ENCODE assay signal across 24 cellular contexts in genomic region chr17:69452664-69453260, GRCh38.
"Had no signal": no experiment of that assay in that cellular context is flagged by ENCODE, and none has a peak within 500 bp of the region (broad histone marks: within the 10 kb centered on the region; RNA-seq: fewer than 3 reads in every experiment).

No MANE protein-coding gene starts in this region.

- H3K9me3 ChIP-seq: body of pancreas, sigmoid colon, thyroid gland had no signal

- H3K27me3 Mint-ChIP-seq: activated CD4-positive, alpha-beta T cell treated with anti-CD3 and anti-CD28 coated beads, Interleukin-2, amount 10 ng/mL, durations not matched to agents 7 days and 5 days; dendritic cell treated with granulocyte-macrophage colony-stimulating factor and Interleukin-4, amounts not matched to agents 40 ng/mL and 50 ng/mL, for 4 days; memory B cell; naive B cell had no signal

- H3K27me3 ChIP-seq: body of pancreas, sigmoid colon, thyroid gland had no signal

- H3K4me3 ChIP-seq: body of pancreas, sigmoid colon, thyroid gland had no signal

- H3K27ac Mint-ChIP-seq: activated CD4-positive, alpha-beta T cell treated with anti-CD3 and anti-CD28 coated beads, Interleukin-2, amount 10 ng/mL, durations not matched to agents 7 days and 5 days; activated CD8-positive, alpha-beta T cell treated with anti-CD3 and anti-CD28 coated beads, Interleukin-2, amount 10 ng/mL, durations not matched to agents 7 days and 5 days; activated T-helper 1 cell treated with anti-CD3 and anti-CD28 coated beads, Interleukin-12 subunit alpha, Interleukin-12 subunit beta, Interleukin-2, Interleukin-4 antibody, amounts not matched to agents 30 ng/mL and 10 ng/mL and 1 ng/mL, durations not matched to agents 14 hours and 24 hours and 36 hours; dendritic cell treated with granulocyte-macrophage colony-stimulating factor and Interleukin-4, amounts not matched to agents 40 ng/mL and 50 ng/mL, for 4 days; immature natural killer cell; memory B cell; T-helper 2 cell treated with Interferon-gamma antibody and Interleukin-4, amounts not matched to agents 5 μg/mL and 100 μg/mL, for 36 hours had no signal

- H3K9me3 Mint-ChIP-seq: activated CD4-positive, alpha-beta T cell treated with anti-CD3 and anti-CD28 coated beads, Interleukin-2, amount 10 ng/mL, durations not matched to agents 7 days and 5 days; activated T-helper 1 cell treated with anti-CD3 and anti-CD28 coated beads, Interleukin-12 subunit alpha, Interleukin-12 subunit beta, Interleukin-2, Interleukin-4 antibody, amounts not matched to agents 30 ng/mL and 10 ng/mL and 1 ng/mL, durations not matched to agents 14 hours and 24 hours and 36 hours; dendritic cell treated with granulocyte-macrophage colony-stimulating factor and Interleukin-4, amounts not matched to agents 40 ng/mL and 50 ng/mL, for 4 days; immature natural killer cell; memory B cell; naive B cell; neural crest cell; T-helper 2 cell treated with Interferon-gamma antibody and Interleukin-4, amounts not matched to agents 5 μg/mL and 100 μg/mL, for 36 hours had no signal

- H3K27ac ChIP-seq: body of pancreas, sigmoid colon, thyroid gland, VCaP had no signal

- H3K4me3 Mint-ChIP-seq: activated CD4-positive, alpha-beta T cell treated with anti-CD3 and anti-CD28 coated beads, Interleukin-2, amount 10 ng/mL, durations not matched to agents 7 days and 5 days; activated CD8-positive, alpha-beta T cell treated with anti-CD3 and anti-CD28 coated beads, Interleukin-2, amount 10 ng/mL, durations not matched to agents 7 days and 5 days; activated T-helper 1 cell treated with anti-CD3 and anti-CD28 coated beads, Interleukin-12 subunit alpha, Interleukin-12 subunit beta, Interleukin-2, Interleukin-4 antibody, amounts not matched to agents 30 ng/mL and 10 ng/mL and 1 ng/mL, durations not matched to agents 14 hours and 24 hours and 36 hours; dendritic cell treated with granulocyte-macrophage colony-stimulating factor and Interleukin-4, amounts not matched to agents 40 ng/mL and 50 ng/mL, for 4 days; immature natural killer cell; memory B cell; neural crest cell; T-helper 2 cell treated with Interferon-gamma antibody and Interleukin-4, amounts not matched to agents 5 μg/mL and 100 μg/mL, for 36 hours had no signal

- ATAC-seq: activated CD8-positive, alpha-beta T cell treated with anti-CD3 and anti-CD28 coated beads, Interleukin-2, amount 10 ng/mL, durations not matched to agents 7 days and 5 days; body of pancreas; stimulated activated naive CD8-positive, alpha-beta T cell treated with anti-CD3 and anti-CD28 coated beads, Interleukin-15, Interleukin-2, amounts not matched to agents 100 U/mL and 50 U/mL, for 24 hours had no signal

- DNase-seq: activated CD4-positive, alpha-beta T cell treated with anti-CD3 and anti-CD28 coated beads, Interleukin-2, amount 10 ng/mL, durations not matched to agents 7 days and 5 days; activated CD4-positive, CD25-positive, alpha-beta regulatory T cell treated with anti-CD3 and anti-CD28 coated beads, Interleukin-2, amount 50 U/mL, for 72 hours; activated CD8-positive, alpha-beta T cell treated with anti-CD3 and anti-CD28 coated beads, Interleukin-2, amount 10 ng/mL, durations not matched to agents 7 days and 5 days; activated gamma-delta T cell; activated naive CD4-positive, alpha-beta T cell treated with anti-CD3 and anti-CD28 coated beads, Interleukin-2, amount 50 U/mL, for 16 hours; anterior cingulate cortex; body of pancreas; effector CD4-positive, alpha-beta T cell; erythroblast; foreskin fibroblast; immature natural killer cell; naive B cell; occipital lobe; posterior cingulate gyrus; sigmoid colon; stimulated activated CD4-positive, alpha-beta T cell treated with anti-CD3 and anti-CD28 coated beads, Interleukin-4, amount 100 ng/mL, for 4 hours; stimulated activated naive CD8-positive, alpha-beta T cell treated with anti-CD3 and anti-CD28 coated beads, Interleukin-15, Interleukin-2, amounts not matched to agents 100 U/mL and 50 U/mL, for 24 hours; thyroid gland had no signal

- H3K36me3 ChIP-seq: sigmoid colon, thyroid gland had no signal
